1 cellular context compared by ENCODE assay signal in the genomic region with DNA sequence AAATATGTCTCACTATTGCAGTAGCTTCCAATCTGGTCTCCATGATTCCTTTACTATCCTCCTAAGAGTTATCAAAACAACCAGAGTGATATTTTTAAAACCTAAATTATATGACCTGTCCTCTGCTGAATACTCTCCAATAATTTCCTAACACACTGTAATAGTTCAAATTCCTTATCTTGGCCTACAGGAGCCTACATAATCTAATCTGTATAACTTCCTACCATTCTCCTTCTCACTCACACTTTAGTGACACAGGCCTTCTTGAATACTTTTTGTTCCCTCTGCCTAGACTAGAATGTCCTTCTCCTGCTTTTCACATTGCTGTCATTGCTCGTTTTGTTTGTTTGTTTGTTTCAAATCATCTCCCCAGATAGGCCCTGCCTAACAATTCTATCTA.
TF ChIP-seq lines count a peak whose summit lies in the region.

No MANE protein-coding gene starts in this region.

TF ChIP-seq in endothelial cell of umbilical vein, 7 proteins besides CTCF, POLR2A, EP300 and RAD21:
- TF ChIP-seq MYC (IDR thresholded peaks at IDR 0.05; ENCODE audit: low read depth, low read length) (no peak), GATA2 (IDR thresholded peaks at IDR 0.05; ENCODE audit: insufficient read depth, insufficient read length, low read depth, low read length) (no peak), POLR2AphosphoS5 (IDR thresholded peaks at IDR 0.05; ENCODE audit: insufficient read depth, low read depth, low read length) (no peak), JUN (IDR thresholded peaks at IDR 0.05; ENCODE audit: borderline replicate concordance, insufficient read depth, insufficient read length, low read depth) (no peak)
